In genomic region chr1:211587123-211587522, GRCh38 we compare ENCODE assay signal across 28 cellular contexts.
"Had no signal": no experiment of that assay in that cellular context is flagged by ENCODE, and none has a peak within 500 bp of the region (broad histone marks: within the 10 kb centered on the region; RNA-seq: fewer than 3 reads in every experiment).

No MANE protein-coding gene starts in this region.

- H3K4me3 Mint-ChIP-seq: activated CD4-positive, alpha-beta T cell treated with anti-CD3 and anti-CD28 coated beads, Interleukin-2, amount 10 ng/mL, durations not matched to agents 7 days and 5 days; activated CD8-positive, alpha-beta T cell treated with anti-CD3 and anti-CD28 coated beads for 36 hours; activated T-cell treated with anti-CD3 and anti-CD28 coated beads, Interleukin-2, amount 50 U/mL, for 4 hours; activated T-helper 17 cell treated with anti-CD3 and anti-CD28 coated beads, Interleukin-2, amount 50 U/mL, for 72 hours; effector memory CD8-positive, alpha-beta T cell; immature natural killer cell; mesothelial cell of epicardium; natural killer cell; neural progenitor cell; WTC11 had no signal

- H3K9ac ChIP-seq: neural progenitor cell had no signal

- H3K27me3 Mint-ChIP-seq: activated CD4-positive, alpha-beta T cell treated with anti-CD3 and anti-CD28 coated beads, Interleukin-2, amount 10 ng/mL, durations not matched to agents 7 days and 5 days had no signal

- H3K27ac Mint-ChIP-seq: activated CD4-positive, alpha-beta T cell treated with anti-CD3 and anti-CD28 coated beads, Interleukin-2, amount 10 ng/mL, durations not matched to agents 7 days and 5 days; activated CD8-positive, alpha-beta T cell treated with anti-CD3 and anti-CD28 coated beads for 36 hours; activated T-helper 17 cell treated with anti-CD3 and anti-CD28 coated beads, Interleukin-2, amount 50 U/mL, for 72 hours; effector memory CD8-positive, alpha-beta T cell; immature natural killer cell; mesothelial cell of epicardium; natural killer cell; neural progenitor cell; WTC11 had no signal

- H3K9me3 Mint-ChIP-seq: activated CD4-positive, alpha-beta T cell treated with anti-CD3 and anti-CD28 coated beads, Interleukin-2, amount 10 ng/mL, durations not matched to agents 7 days and 5 days; activated CD8-positive, alpha-beta T cell treated with anti-CD3 and anti-CD28 coated beads for 36 hours; activated T-cell treated with anti-CD3 and anti-CD28 coated beads, Interleukin-2, amount 50 U/mL, for 4 hours; activated T-helper 17 cell treated with anti-CD3 and anti-CD28 coated beads, Interleukin-2, amount 50 U/mL, for 72 hours; effector memory CD8-positive, alpha-beta T cell; immature natural killer cell; mesothelial cell of epicardium; natural killer cell; neural progenitor cell; WTC11 had no signal

- H3K4me2 ChIP-seq: neural progenitor cell, smooth muscle cell had no signal

- H3K27ac ChIP-seq: gastroesophageal sphincter, neural progenitor cell, right atrium auricular region, suprapubic skin, tibial artery had no signal

- H2AFZ ChIP-seq: neural progenitor cell had no signal

- H3K4me1 Mint-ChIP-seq: activated T-helper 17 cell treated with anti-CD3 and anti-CD28 coated beads, Interleukin-2, amount 50 U/mL, for 72 hours had no signal

- H3K36me3 ChIP-seq: gastroesophageal sphincter, neural progenitor cell, right atrium auricular region, suprapubic skin, tibial artery had no signal

- H3K4me1 ChIP-seq: neural progenitor cell had no signal

- H3K27me3 ChIP-seq: gastroesophageal sphincter, neural progenitor cell, right atrium auricular region, suprapubic skin, tibial artery had no signal

- H3K36me3 Mint-ChIP-seq: immature natural killer cell, mesothelial cell of epicardium, natural killer cell, neural progenitor cell, WTC11 had no signal

- DNase-seq: activated CD4-positive, alpha-beta T cell treated with anti-CD3 and anti-CD28 coated beads for 1 hour; activated CD4-positive, alpha-beta T cell treated with anti-CD3 and anti-CD28 coated beads, Interleukin-2, amount 10 ng/mL, durations not matched to agents 7 days and 5 days; activated CD8-positive, alpha-beta T cell treated with anti-CD3 and anti-CD28 coated beads for 36 hours; activated gamma-delta T cell treated with Interleukin-2 at 50 U/mL for 16 hours; activated naive CD4-positive, alpha-beta T cell treated with anti-CD3 and anti-CD28 coated beads, Interleukin-2, amount 50 U/mL, for 16 hours; activated T-cell treated with anti-CD3 and anti-CD28 coated beads, Interleukin-2, amount 50 U/mL, for 4 hours; amniotic stem cell; cortex of kidney; effector memory CD8-positive, alpha-beta T cell; hippocampal formation; immature natural killer cell; kidney; left colon; mammary epithelial cell; natural killer cell; stimulated activated CD4-positive, alpha-beta T cell treated with anti-CD3 and anti-CD28 coated beads, Interleukin-1b, Interleukin-23, amount 100 ng/mL, for 48 hours; stimulated activated CD4-positive, alpha-beta T cell treated with anti-CD3 and anti-CD28 coated beads, Interleukin-4, amount 100 ng/mL, for 4 hours; stimulated activated CD8-positive, alpha-beta memory T cell treated with anti-CD3 and anti-CD28 coated beads, Interleukin-4, amount 100 ng/mL, for 48 hours; stimulated activated naive CD4-positive, alpha-beta T cell; tibial artery had no signal

- ATAC-seq: activated CD8-positive, alpha-beta T cell treated with anti-CD3 and anti-CD28 coated beads for 36 hours; activated T-cell treated with anti-CD3 and anti-CD28 coated beads, Interleukin-2, amount 50 U/mL, for 4 hours; activated T-helper 17 cell treated with anti-CD3 and anti-CD28 coated beads, Interleukin-2, amount 50 U/mL, for 72 hours; effector memory CD8-positive, alpha-beta T cell; gastroesophageal sphincter; left colon; natural killer cell; WTC11 had no signal

- H3K4me3 ChIP-seq: gastroesophageal sphincter, neural progenitor cell, right atrium auricular region, smooth muscle cell, suprapubic skin, tibial artery had no signal

- H3K9me3 ChIP-seq: gastroesophageal sphincter, right atrium auricular region, suprapubic skin, tibial artery had no signal
